Comparison of ENCODE assay signal across 8 cellular contexts in the genomic region with DNA sequence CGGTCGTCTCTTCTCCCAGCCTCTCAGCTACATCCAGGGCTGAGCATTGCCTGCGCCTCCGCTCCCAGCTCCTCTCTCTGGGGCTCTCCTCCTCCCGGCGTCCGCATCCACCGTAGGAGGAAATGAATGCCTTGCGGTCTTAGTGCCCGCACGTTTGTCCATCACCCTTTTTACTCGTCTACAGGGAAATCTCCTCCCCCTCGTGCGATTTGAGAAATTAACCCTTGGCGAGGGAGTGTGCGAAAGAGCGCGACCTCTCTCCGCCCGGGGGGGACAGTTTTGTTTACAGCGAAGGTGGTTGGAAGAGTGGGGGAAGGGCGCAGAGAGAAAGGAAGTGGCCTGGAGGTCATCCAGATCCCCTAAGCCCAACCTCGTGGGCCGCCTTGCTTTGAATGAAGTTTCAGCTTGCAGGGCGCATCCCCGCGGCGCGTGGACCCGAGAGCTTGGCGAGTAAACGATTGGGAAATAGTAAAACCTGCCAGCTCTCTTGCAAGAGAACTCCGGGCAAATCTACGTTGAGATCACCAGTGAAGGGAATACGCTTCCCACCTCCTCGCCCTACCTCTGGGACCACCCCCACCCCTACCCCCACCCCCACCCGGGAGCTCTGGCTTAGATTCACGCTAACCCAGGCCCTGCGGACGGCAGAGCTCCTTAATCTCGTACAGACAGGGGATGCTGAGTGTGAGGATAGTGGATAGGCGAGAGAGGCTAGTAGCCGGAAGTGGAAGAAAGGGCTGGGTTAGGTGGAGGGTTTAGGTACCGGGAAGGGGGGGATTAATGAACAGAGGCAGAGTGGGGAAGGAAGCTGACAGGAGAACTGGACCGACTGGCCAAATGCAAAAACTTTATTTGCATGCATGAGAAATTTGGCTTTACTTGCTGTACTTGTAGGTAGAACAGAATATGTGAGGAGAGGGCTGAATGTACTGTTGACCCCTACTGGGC. TPM values are rescaled to one million over a fixed set of nuclear protein-coding genes. Genes with fewer than 3 reads are reported as not detected.
A peak's percentile ranks its signal among the peaks of the same experiment; 100 is the strongest.
DNase-seq lines count a peak whose midpoint lies in the region; ATAC-seq and TF ChIP-seq lines count a peak whose summit lies in the region.

A gene with protein sequence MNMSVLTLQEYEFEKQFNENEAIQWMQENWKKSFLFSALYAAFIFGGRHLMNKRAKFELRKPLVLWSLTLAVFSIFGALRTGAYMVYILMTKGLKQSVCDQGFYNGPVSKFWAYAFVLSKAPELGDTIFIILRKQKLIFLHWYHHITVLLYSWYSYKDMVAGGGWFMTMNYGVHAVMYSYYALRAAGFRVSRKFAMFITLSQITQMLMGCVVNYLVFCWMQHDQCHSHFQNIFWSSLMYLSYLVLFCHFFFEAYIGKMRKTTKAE (minus strand): TSS at position 144 of the 948 bp plus-strand sequence. CDS start 280 bp downstream, outside the sequence.

- H2BK120ac ChIP-seq in mesendoderm (ENCODE audit: low read depth, low read length), result peak within 1 kb of the TSS; percentile 63

- peak within 1 kb of the TSS; percentile 99 for H3K18ac ChIP-seq in mesendoderm (ENCODE audit: low read length)

- peak; percentile 31 to 64 for DNase-seq in NCI-H524 (lab: John Stamatoyannopoulos, UW)
- DNase-seq in activated CD8-positive, alpha-beta memory T cell treated with anti-CD3 and anti-CD28 coated beads for 24 hours, result peak; percentile 77
- DNase-seq in epidermal melanocyte (ENCODE audit: insufficient read length, low spot score), result peak; percentile 44
- DNase-seq in mesendoderm, result peak; percentile 98
- DNase-seq in stimulated activated CD8-positive, alpha-beta memory T cell treated with anti-CD3 and anti-CD28 coated beads, Interleukin-4, amount 100 ng/mL, for 48 hours, result peak; percentile 60

- peaks cover 9% of the 10 kb centered on the region; the same call in 1 of the 2 replicates for H3F3A ChIP-seq in DOHH2 (ENCODE audit: control insufficient read depth, insufficient read depth)

- peak within 1 kb of the TSS; percentile 38 for H2AK5ac ChIP-seq in mesendoderm (ENCODE audit: low read length)

- H3K36me3 ChIP-seq in DOHH2 (ENCODE audit: control insufficient read depth, low read length) (peaks cover 17% of the 10 kb centered on the region; the same call in 1 of the 2 replicates), mesendoderm (ENCODE audit: control insufficient read depth, insufficient read depth, low read length) (no peaks in the 10 kb centered on the region)

- H3K4me1 ChIP-seq in DOHH2 (ENCODE audit: control insufficient read depth, low read length), result peaks cover 34% of the 10 kb centered on the region
- H3K4me1 ChIP-seq in mesendoderm (ENCODE audit: control insufficient read depth, low read depth, low read length), result peaks cover 2% of the 10 kb centered on the region

- WGBS in mesendoderm (ENCODE audit: extremely low coverage, insufficient coverage, low lambda C conversion rate), result no CpG with 5 or more reads among the region's 45 CpGs

- H3K4me2 ChIP-seq in DOHH2 (ENCODE audit: low read length) (peak within 1 kb of the TSS; percentile 83), mesendoderm (ENCODE audit: low read length) (peak within 1 kb of the TSS; percentile 65)

- H3K79me2 ChIP-seq in DOHH2 (ENCODE audit: control insufficient read depth, low read length) (peaks cover 44% of the 10 kb centered on the region), mesendoderm (ENCODE audit: control insufficient read depth, insufficient read depth, low read length) (peaks cover 24% of the 10 kb centered on the region)

- peak within 1 kb of the TSS; percentile 98 for H3K4ac ChIP-seq in mesendoderm (ENCODE audit: low read depth, low read length)

- H4K20me1 ChIP-seq in DOHH2 (ENCODE audit: control insufficient read depth, insufficient read depth, low read depth, low read length), result no peaks in the 10 kb centered on the region

- H3K56ac ChIP-seq in mesendoderm (ENCODE audit: low read length), result peak within 1 kb of the TSS; percentile 97

- peak within 1 kb of the TSS; percentile 89 for H2BK5ac ChIP-seq in mesendoderm (ENCODE audit: low read length)

- H3K4me3 ChIP-seq in DOHH2 (ENCODE audit: low read length) (peak within 1 kb of the TSS; percentile 86), mesendoderm (ENCODE audit: low read length) (peak within 1 kb of the TSS; percentile 95)

- TF ChIP-seq CTCF in DOHH2 (IDR thresholded peaks at IDR 0.05; ENCODE audit: low read depth, low read length, poor library complexity, severe bottlenecking), result no peak

- peak within 1 kb of the TSS; percentile 42 for H2BK15ac ChIP-seq in mesendoderm (replicated peaks; ENCODE audit: low read depth)

- H3K27me3 ChIP-seq in DOHH2 (ENCODE audit: control insufficient read depth, low read length), result no peaks in the 10 kb centered on the region
- H3K27me3 ChIP-seq in mesendoderm (ENCODE audit: insufficient read depth, low read length, poor library complexity), result no peaks in the 10 kb centered on the region

- no peak within 1 kb of the TSS for H4K5ac ChIP-seq in mesendoderm (ENCODE audit: low read length)

- peak within 1 kb of the TSS; percentile 77 for H4K8ac ChIP-seq in mesendoderm (ENCODE audit: low read depth, low read length)

- no peaks in the 10 kb centered on the region for H3K9me3 ChIP-seq in DOHH2 (ENCODE audit: control insufficient read depth, insufficient read depth, low read length)

- H3K23ac ChIP-seq in mesendoderm (ENCODE audit: low read length), result no peak within 1 kb of the TSS

- peak within 1 kb of the TSS; percentile 84 for H3K27ac ChIP-seq in DOHH2 (ENCODE audit: low read depth, low read length)
- H3K27ac ChIP-seq in mesendoderm (ENCODE audit: low read depth, low read length), result peak within 1 kb of the TSS; percentile 98

- no peaks in the 10 kb centered on the region for H3K9me2 ChIP-seq in DOHH2 (replicated peaks; ENCODE audit: control insufficient read depth, low read length)

- ATAC-seq in HG02763 (IDR thresholded peaks at IDR 0.05; ENCODE audit: unreplicated experiment) (peak; percentile 16), HG03565 (IDR thresholded peaks at IDR 0.05; ENCODE audit: unreplicated experiment) (no peak)

- H3K79me1 ChIP-seq in mesendoderm (ENCODE audit: low read length), result no peaks in the 10 kb centered on the region

- peak within 1 kb of the TSS; percentile 96 for H3K9ac ChIP-seq in mesendoderm (ENCODE audit: low read length)

RNA-seq across cellular contexts. Expression of the gene that starts here (rescaled TPM):
- polyA plus RNA-seq in mesendoderm (2013, experiment 1 of 2), result 89.7 TPM
- polyA plus RNA-seq in mesendoderm (2013, experiment 2 of 2), result 90.1 TPM

Comparison
In these comparisons a context has a peak if more than half of its experiments do, and no peak if none do; other contexts are left out.
1. DNase-seq: peak in every context shown above with its lines; median percentile 98 in mesendoderm; 77 in activated CD8-positive, alpha-beta memory T cell treated with anti-CD3 and anti-CD28 coated beads for 24 hours; 60 in stimulated activated CD8-positive, alpha-beta memory T cell treated with anti-CD3 and anti-CD28 coated beads, Interleukin-4, amount 100 ng/mL, for 48 hours; 48 in NCI-H524; 44 in epidermal melanocyte.